Comparison of ENCODE assay signal across 10 cellular contexts in the genomic region with DNA sequence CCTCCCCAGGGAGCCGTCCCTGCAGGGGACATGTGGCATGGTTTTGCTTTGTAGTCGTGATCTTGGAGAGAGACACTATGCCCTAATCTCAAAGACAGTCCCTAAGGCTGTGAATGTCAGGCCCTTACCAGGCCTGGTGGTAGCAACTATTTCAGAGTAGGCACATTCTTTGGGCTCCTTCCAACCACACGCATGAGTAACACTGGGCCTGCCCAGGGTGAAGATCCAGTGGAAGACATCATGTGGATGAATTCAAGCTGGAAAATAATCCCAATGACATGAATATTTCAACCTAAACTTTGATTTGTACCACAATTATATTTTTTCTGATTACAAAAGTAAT. TPM values are rescaled to one million over a fixed set of nuclear protein-coding genes. Genes with fewer than 3 reads are reported as not detected.
DNase-seq lines count a peak whose midpoint lies in the region; ATAC-seq and TF ChIP-seq lines count a peak whose summit lies in the region.
"Had no signal": no experiment of that assay in that cellular context is flagged by ENCODE, and none has a peak within 500 bp of the region (broad histone marks: within the 10 kb centered on the region; RNA-seq: fewer than 3 reads in every experiment).

No MANE protein-coding gene starts in this region.

- no peak overlapping the region for H3K9ac ChIP-seq in colonic mucosa (ENCODE audit: low read depth in 2 of 2, low read length in 2 of 2)

- H3K4me1 ChIP-seq in colonic mucosa (no peaks in the 10 kb centered on the region), lower lobe of right lung (no peaks in the 10 kb centered on the region)

- H3K4me1 Mint-ChIP-seq in osteocyte (ENCODE audit: unreplicated experiment): peaks cover 41% of the 10 kb centered on the region

- no peak for TF ChIP-seq CTCF in epithelial cell of proximal tubule (conservative IDR thresholded peaks at IDR 0.05; ENCODE audit: low read depth, low read length)
- TF ChIP-seq CTCF in osteocyte (IDR thresholded peaks at IDR 0.05): no peak
- no peak for TF ChIP-seq CTCF in colonic mucosa (IDR thresholded peaks at IDR 0.05)
- TF ChIP-seq CTCF in lower lobe of right lung (IDR thresholded peaks at IDR 0.05): no peak

- H3K4me3 ChIP-seq in epithelial cell of proximal tubule (ENCODE audit: low read depth, low read length): no peak overlapping the region
- H3K4me3 ChIP-seq in colonic mucosa: no peak overlapping the region
- no peak overlapping the region for H3K4me3 ChIP-seq in lower lobe of right lung

- peak overlapping the region; percentile 93 for H3K27ac Mint-ChIP-seq in osteocyte (ENCODE audit: unreplicated experiment)

- peaks cover 11% of the 10 kb centered on the region for H3K27me3 Mint-ChIP-seq in osteocyte (ENCODE audit: unreplicated experiment)

- peak; percentile 88 for DNase-seq in AG20443 (ENCODE audit: low spot score)
- peak; percentile 97 for DNase-seq in RPMI7951 (ENCODE audit: low read depth)
- peak; percentile 59 for DNase-seq in epithelial cell of proximal tubule (ENCODE audit: low read depth)
- DNase-seq in osteocyte (ENCODE audit: extremely low spot score, unreplicated experiment): no peak
- no peak for DNase-seq in colonic mucosa
- DNase-seq in lower lobe of right lung: no peak
- DNase-seq: DND-41, KBM-7 had no signal

- H3K36me3 Mint-ChIP-seq in osteocyte (ENCODE audit: unreplicated experiment): no peaks in the 10 kb centered on the region

- H3K27me3 ChIP-seq in colonic mucosa: no peaks in the 10 kb centered on the region
- peaks cover 17% of the 10 kb centered on the region for H3K27me3 ChIP-seq in lower lobe of right lung (ENCODE audit: low read depth)

- H3K27ac ChIP-seq in colonic mucosa (no peak overlapping the region), lower lobe of right lung (no peak overlapping the region)

- no peaks in the 10 kb centered on the region for H3K9me3 Mint-ChIP-seq in osteocyte (ENCODE audit: unreplicated experiment)

- H3K4me3 Mint-ChIP-seq in osteocyte (ENCODE audit: unreplicated experiment): peak overlapping the region; percentile 53

- H3K36me3 ChIP-seq in colonic mucosa (no peaks in the 10 kb centered on the region), lower lobe of right lung (no peaks in the 10 kb centered on the region)

- no peak for ATAC-seq in HG03159 (IDR thresholded peaks at IDR 0.05; ENCODE audit: unreplicated experiment)
- no peak for ATAC-seq in HG03280 (IDR thresholded peaks at IDR 0.05; ENCODE audit: unreplicated experiment)
- ATAC-seq in lower lobe of right lung: no peak

- intact Hi-C loops in colonic mucosa (cut with DNase I) (no loop called here), lower lobe of right lung (cut with DNase I) (no loop called here)

- H3K9me3 ChIP-seq in colonic mucosa: no peaks in the 10 kb centered on the region
- no peaks in the 10 kb centered on the region for H3K9me3 ChIP-seq in lower lobe of right lung

RNA-seq across cellular contexts. Expression of a gene that starts 39.5 kb away (rescaled TPM):
- total RNA-seq in RPMI7951 (2014; rRNA removed; shearing (Covaris generic)): 108 and 114 TPM in 2 replicates
- total RNA-seq in epithelial cell of proximal tubule (392 and 505 TPM in 2 replicates), osteocyte (16.0 and 21.8 TPM in 2 replicates), colonic mucosa (100 to 1,000 TPM in 1 of 2 donors, 10 to 100 TPM in 1; 72.1 to 232 TPM), lower lobe of right lung (70.9 TPM)

Comparison
In these comparisons a context has a peak if more than half of its experiments do, and no peak if none do; other contexts are left out.
1. DNase-seq: peak in AG20443 (single experiment), RPMI7951 (single experiment) and epithelial cell of proximal tubule (single experiment); none in osteocyte (single experiment), colonic mucosa (single experiment) and lower lobe of right lung (single experiment).